23 cellular contexts compared by ENCODE assay signal in genomic region chr4:3200423-3201090, GRCh38. TPM values are rescaled to one million over a fixed set of nuclear protein-coding genes. Genes with fewer than 3 reads are reported as not detected.
DNase-seq lines count a peak whose midpoint lies in the region; ATAC-seq, FAIRE-seq and TF ChIP-seq lines count a peak whose summit lies in the region.
"Had no signal": no experiment of that assay in that cellular context is flagged by ENCODE, and none has a peak within 500 bp of the region (broad histone marks: within the 10 kb centered on the region; RNA-seq: fewer than 3 reads in every experiment).

No MANE protein-coding gene starts in this region.

- TF ChIP-seq POLR2A in gastroesophageal sphincter (IDR thresholded peaks at IDR 0.05), result no peak

- FAIRE-seq in kidney (lab: Jason Lieb, UNC), result no peak
- FAIRE-seq: GM12892 had no signal

- DNase-seq in NCI-H1694 treated with DMSO at 0.1 percent for 48 hours (lab: John Stamatoyannopoulos, UW) (peak; percentile 2), NCI-H1694 (lab: John Stamatoyannopoulos, UW) (no peak), NCI-H526 treated with DMSO at 0.1 percent for 48 hours (lab: John Stamatoyannopoulos, UW) (peak; percentile 3), kidney (no peak), foreskin melanocyte (no peak)
- no peak for DNase-seq in activated CD4-positive, CD25-positive, alpha-beta regulatory T cell treated with anti-CD3 and anti-CD28 coated beads, Interleukin-2, amount 50 U/mL, for 72 hours
- DNase-seq: activated CD4-positive, alpha-beta T cell treated with anti-CD3 and anti-CD28 coated beads, Interleukin-2, amount 10 ng/mL, durations not matched to agents 24 days and 14 days; activated gamma-delta T cell; colonic mucosa; heart left ventricle; Karpas-422; left ventricle myocardium superior; NCI-H1048; NCI-H2029 treated with DMSO at 0.1 percent for 48 hours; NCI-H345; stimulated activated naive B cell treated with anti-CD40 and anti-IgM and Interleukin-4, amounts not matched to agents 10 μg/mL and 1 μg/mL and 100 μg/mL, for 72 hours; thyroid gland had no signal

- TF ChIP-seq CTCF in gastroesophageal sphincter (IDR thresholded peaks at IDR 0.05) (no peak), kidney (IDR thresholded peaks at IDR 0.05; ENCODE audit: borderline replicate concordance, extremely low read depth, insufficient read depth) (no peak)

- H3K27ac ChIP-seq in gastroesophageal sphincter (peak overlapping the region in 3 of 4 donors; percentile 69 to 78 (median 76)), skeletal muscle tissue (ENCODE audit: low read depth, low read length) (peak overlapping the region; percentile 39), kidney (ENCODE audit: low read depth in 2 of 2, low read length in 2 of 2) (no peak overlapping the region)
- H3K27ac ChIP-seq: 22Rv1, colonic mucosa, thyroid gland had no signal

- no peak overlapping the region for H3K4me3 ChIP-seq in gastroesophageal sphincter
- no peak overlapping the region for H3K4me3 ChIP-seq in skeletal muscle tissue (ENCODE audit: low read length in 3 of 3)
- H3K4me3 ChIP-seq in kidney (ENCODE audit: low read length in 2 of 2), result no peak overlapping the region
- H3K4me3 ChIP-seq: colonic mucosa, heart left ventricle, skin epidermis, thyroid gland had no signal

- TF ChIP-seq EP300 in gastroesophageal sphincter (IDR thresholded peaks at IDR 0.05), result no peak

- H3K36me3 ChIP-seq in gastroesophageal sphincter (peaks cover 0 to 50% of the 10 kb centered on the region in 2 donors), skeletal muscle tissue (ENCODE audit: control insufficient read depth in 3 of 3, insufficient read depth in 3 of 3, low read length in 3 of 3) (peaks cover 14 to 29% (median 28%) of the 10 kb centered on the region in 3 donors), kidney (ENCODE audit: control insufficient read depth in 1 of 2, insufficient read depth in 2 of 2, low read length in 2 of 2) (peaks cover 8 to 10% of the 10 kb centered on the region in 2 donors)
- H3K36me3 ChIP-seq: colonic mucosa had no signal

- H3K27me3 ChIP-seq in gastroesophageal sphincter, result no peaks in the 10 kb centered on the region
- H3K27me3 ChIP-seq in skeletal muscle tissue (ENCODE audit: control insufficient read depth in 3 of 3, insufficient read depth in 3 of 3, low read length in 3 of 3), result no peaks in the 10 kb centered on the region
- H3K27me3 ChIP-seq: colonic mucosa, heart left ventricle, thyroid gland had no signal

- peak overlapping the region in 1 of 3 donors; percentile 40 for H3K9ac ChIP-seq in skeletal muscle tissue (ENCODE audit: low read depth in 1 of 3, low read length in 3 of 3)
- H3K9ac ChIP-seq in kidney (ENCODE audit: low read length in 2 of 2), result no peak overlapping the region

- intact Hi-C loops in kidney (cut with DNase I), result no loop called here

- H3K9me3 ChIP-seq in gastroesophageal sphincter (no peaks in the 10 kb centered on the region), skeletal muscle tissue (ENCODE audit: control insufficient read depth in 3 of 3, low read length in 3 of 3) (no peaks in the 10 kb centered on the region), kidney (ENCODE audit: control insufficient read depth in 1 of 2, low read length in 2 of 2) (no peaks in the 10 kb centered on the region)
- H3K9me3 ChIP-seq: colonic mucosa, heart left ventricle, thyroid gland had no signal

- ATAC-seq in gastroesophageal sphincter, result no peak
- ATAC-seq: stimulated activated naive B cell treated with anti-CD40 and anti-IgM and Interleukin-4, amounts not matched to agents 10 μg/mL and 1 μg/mL and 100 μg/mL, for 72 hours had no signal

- 89 to 100% methylated on average over 1 to 5 of the region's 8 CpGs for WGBS in gastroesophageal sphincter (ENCODE audit: low coverage in 1 of 2), 2 donors

- H3K4me1 ChIP-seq in gastroesophageal sphincter (peaks cover 12 to 52% (median 30%) of the 10 kb centered on the region in 3 donors), skeletal muscle tissue (ENCODE audit: control insufficient read depth in 3 of 3, insufficient read depth in 3 of 3, low read length in 3 of 3) (peaks cover 28 to 46% (median 45%) of the 10 kb centered on the region in 3 donors), kidney (ENCODE audit: control insufficient read depth in 1 of 2, insufficient read depth in 1 of 2, low read depth in 1 of 2, low read length in 2 of 2) (peaks cover 8 to 10% of the 10 kb centered on the region in 2 donors)
- H3K4me1 ChIP-seq: thyroid gland had no signal

RNA-seq across cellular contexts. Expression of gene MSANTD1, which starts 48.4 kb away (rescaled TPM):
- total RNA-seq in gastroesophageal sphincter, result 1 to 10 TPM in 2 of 4 donors, under 1 TPM in 1, not detected in 1; 0.78 to 6.9 (median 1.5) TPM
- total RNA-seq in skeletal muscle tissue, result 1.0 TPM
- total RNA-seq in kidney, result 0.91 TPM
- polyA plus RNA-seq in kidney (ENCODE audit: insufficient read depth, low read depth, low replicate concordance), result not detected
- total RNA-seq: HT1080 had no signal

Comparison
In these comparisons a context has a peak if more than half of its experiments do, and no peak if none do; other contexts are left out.
1. DNase-seq: peak in NCI-H1694 treated with DMSO at 0.1 percent for 48 hours (single experiment) and NCI-H526 treated with DMSO at 0.1 percent for 48 hours (single experiment); none in NCI-H1694 (single experiment), kidney (single experiment), activated CD4-positive, CD25-positive, alpha-beta regulatory T cell treated with anti-CD3 and anti-CD28 coated beads, Interleukin-2, amount 50 U/mL, for 72 hours (single experiment) and foreskin melanocyte (single experiment).
2. H3K27ac ChIP-seq: peak in gastroesophageal sphincter (3 of 4) and skeletal muscle tissue (single experiment); none in kidney (0 of 2).